ENCODE assay signal across 29 cellular contexts in genomic region chr17:76888661-76889060, GRCh38. TPM values are rescaled to one million over a fixed set of nuclear protein-coding genes. Genes with fewer than 3 reads are reported as not detected.
DNase-seq lines count a peak whose midpoint lies in the region; ATAC-seq and TF ChIP-seq lines count a peak whose summit lies in the region.
"Had no signal": no experiment of that assay in that cellular context is flagged by ENCODE, and none has a peak within 500 bp of the region (broad histone marks: within the 10 kb centered on the region; RNA-seq: fewer than 3 reads in every experiment).

No MANE protein-coding gene starts in this region.

- H4K20me1 ChIP-seq in HCT116 (ENCODE audit: insufficient read depth) (no peaks in the 10 kb centered on the region), neural progenitor cell (ENCODE audit: low read depth) (no peaks in the 10 kb centered on the region)

- ATAC-seq in HCT116 = peak; percentile 65
- ATAC-seq in activated CD8-positive, alpha-beta memory T cell treated with anti-CD3 and anti-CD28 coated beads, Interleukin-2, amount 10 ng/mL, durations not matched to agents 7 days and 5 days = no peak
- ATAC-seq: activated T-helper 17 cell treated with anti-CD3 and anti-CD28 coated beads, Interleukin-2, amount 50 U/mL, for 72 hours; foreskin keratinocyte; heart right ventricle; left lobe of liver; psoas muscle had no signal

- H3K9me2 ChIP-seq in HCT116 (ENCODE audit: insufficient read depth) = no peaks in the 10 kb centered on the region

- H3K4me3 ChIP-seq in Caco-2 (ENCODE audit: low read depth, low read length) = no peak overlapping the region
- no peak overlapping the region for H3K4me3 ChIP-seq in HCT116 (replicated peaks in 1 of 2; ENCODE audit: low read depth in 1 of 2, low read length in 2 of 2)
- no peak overlapping the region for H3K4me3 ChIP-seq in endodermal cell (ENCODE audit: low read length)
- H3K4me3 ChIP-seq in neural progenitor cell = no peak overlapping the region
- H3K4me3 ChIP-seq: cardiac muscle cell, esophagus muscularis mucosa, heart right ventricle, psoas muscle, vagina had no signal

- no peaks in the 10 kb centered on the region for H3K9me3 ChIP-seq in Caco-2
- no peaks in the 10 kb centered on the region for H3K9me3 ChIP-seq in HCT116 (ENCODE audit: control insufficient read depth in 1 of 2, insufficient read depth in 1 of 2, low read depth in 1 of 2, low read length in 2 of 2)
- no peaks in the 10 kb centered on the region for H3K9me3 ChIP-seq in endodermal cell (ENCODE audit: control insufficient read depth, low read length)
- no peaks in the 10 kb centered on the region for H3K9me3 ChIP-seq in neural progenitor cell (ENCODE audit: low read depth)
- H3K9me3 ChIP-seq: esophagus muscularis mucosa, heart right ventricle, psoas muscle, vagina had no signal

- no TSS peak for BruUV-seq in Caco-2 (replicated peaks; lab: Mats Ljungman, UMichigan)
- BruUV-seq in HCT116 (replicated peaks; lab: Mats Ljungman, UMichigan) = no TSS peak

- H3K27ac ChIP-seq in HCT116 (ENCODE audit: low read depth, low read length) (no peak overlapping the region), endodermal cell (ENCODE audit: low read depth, low read length) (no peak overlapping the region), neural progenitor cell (no peak overlapping the region)
- H3K27ac ChIP-seq: cardiac muscle cell, esophagus muscularis mucosa, foreskin keratinocyte, heart right ventricle, psoas muscle, RWPE1, vagina had no signal

- H3K27me3 Mint-ChIP-seq in Caco-2 (ENCODE audit: insufficient read depth, unreplicated experiment) (no peaks in the 10 kb centered on the region), endodermal cell (ENCODE audit: insufficient read depth) (no peaks in the 10 kb centered on the region), neural progenitor cell (ENCODE audit: insufficient read depth, low read depth) (no peaks in the 10 kb centered on the region)
- no peaks in the 10 kb centered on the region for H3K27me3 Mint-ChIP-seq in activated CD8-positive, alpha-beta memory T cell treated with anti-CD3 and anti-CD28 coated beads, Interleukin-2, amount 10 ng/mL, durations not matched to agents 7 days and 5 days
- H3K27me3 Mint-ChIP-seq: activated CD4-positive, alpha-beta memory T cell treated with anti-CD3 and anti-CD28 coated beads, Interleukin-2, amount 10 ng/mL, durations not matched to agents 7 days and 5 days; activated naive CD4-positive, alpha-beta T cell treated with anti-CD3 and anti-CD28 coated beads, Interleukin-2, amount 50 U/mL, for 24 hours; activated T-helper 17 cell treated with anti-CD3 and anti-CD28 coated beads, Interleukin-2, amount 50 U/mL, for 72 hours; CD4-positive, alpha-beta memory T cell; stimulated activated naive CD8-positive, alpha-beta T cell treated with anti-CD3 and anti-CD28 coated beads, Interleukin-15, Interleukin-2, amounts not matched to agents 100 ng/mL and 50 ng/mL, for 24 hours had no signal

- intact Hi-C loops in Caco-2 (cut with micrococcal nuclease; ENCODE audit: unreplicated experiment) (no loop called here), HCT116 (cut with micrococcal nuclease) (no loop called here)

- H3K36me3 ChIP-seq in Caco-2 (ENCODE audit: control insufficient read depth, insufficient read depth, low read length) = no peaks in the 10 kb centered on the region
- no peaks in the 10 kb centered on the region for H3K36me3 ChIP-seq in HCT116 (ENCODE audit: control insufficient read depth in 1 of 2, insufficient read depth in 2 of 2, low read length in 2 of 2)
- no peaks in the 10 kb centered on the region for H3K36me3 ChIP-seq in endodermal cell (ENCODE audit: control insufficient read depth, insufficient read depth, low read length)
- H3K36me3 ChIP-seq in neural progenitor cell = no peaks in the 10 kb centered on the region
- H3K36me3 ChIP-seq: cardiac muscle cell, esophagus muscularis mucosa, heart right ventricle, vagina had no signal

- no peak for TF ChIP-seq POLR2A in HCT116 (IDR thresholded peaks at IDR 0.05; ENCODE audit: borderline replicate concordance, extremely low read depth, insufficient read depth, insufficient read length)

- H3K9me3 Mint-ChIP-seq in Caco-2 (ENCODE audit: unreplicated experiment) (no peaks in the 10 kb centered on the region), endodermal cell (no peaks in the 10 kb centered on the region), neural progenitor cell (no peaks in the 10 kb centered on the region)
- H3K9me3 Mint-ChIP-seq in activated CD8-positive, alpha-beta memory T cell treated with anti-CD3 and anti-CD28 coated beads, Interleukin-2, amount 10 ng/mL, durations not matched to agents 7 days and 5 days (ENCODE audit: low read depth) = no peaks in the 10 kb centered on the region
- H3K9me3 Mint-ChIP-seq: activated CD4-positive, alpha-beta memory T cell treated with anti-CD3 and anti-CD28 coated beads, Interleukin-2, amount 10 ng/mL, durations not matched to agents 7 days and 5 days; activated naive CD4-positive, alpha-beta T cell treated with anti-CD3 and anti-CD28 coated beads, Interleukin-2, amount 50 U/mL, for 24 hours; activated T-helper 17 cell treated with anti-CD3 and anti-CD28 coated beads, Interleukin-2, amount 50 U/mL, for 72 hours; IgD-negative memory B cell; stimulated activated naive CD8-positive, alpha-beta T cell treated with anti-CD3 and anti-CD28 coated beads, Interleukin-15, Interleukin-2, amounts not matched to agents 100 ng/mL and 50 ng/mL, for 24 hours had no signal

- WGBS in endodermal cell (ENCODE audit: insufficient coverage in 1 of 2, insufficient read length in 1 of 2), 2 experiments = 85 to 86% methylated on average over 4 to 14 of the region's 14 CpGs

- H3K4me3 Mint-ChIP-seq in Caco-2 (ENCODE audit: unreplicated experiment) (no peak overlapping the region), endodermal cell (no peak overlapping the region), neural progenitor cell (no peak overlapping the region)
- H3K4me3 Mint-ChIP-seq in activated CD8-positive, alpha-beta memory T cell treated with anti-CD3 and anti-CD28 coated beads, Interleukin-2, amount 10 ng/mL, durations not matched to agents 7 days and 5 days = no peak overlapping the region
- H3K4me3 Mint-ChIP-seq: activated CD4-positive, alpha-beta memory T cell treated with anti-CD3 and anti-CD28 coated beads, Interleukin-2, amount 10 ng/mL, durations not matched to agents 7 days and 5 days; activated naive CD4-positive, alpha-beta T cell treated with anti-CD3 and anti-CD28 coated beads, Interleukin-2, amount 50 U/mL, for 24 hours; activated T-helper 17 cell treated with anti-CD3 and anti-CD28 coated beads, Interleukin-2, amount 50 U/mL, for 72 hours; CD4-positive, alpha-beta memory T cell; IgD-negative memory B cell; stimulated activated naive CD8-positive, alpha-beta T cell treated with anti-CD3 and anti-CD28 coated beads, Interleukin-15, Interleukin-2, amounts not matched to agents 100 ng/mL and 50 ng/mL, for 24 hours had no signal

- H2AFZ ChIP-seq in HCT116 (ENCODE audit: low read depth, low read length, poor library complexity, severe bottlenecking) = no peak overlapping the region
- H2AFZ ChIP-seq in neural progenitor cell (replicated peaks) = no peak overlapping the region

- H3F3A ChIP-seq in neural progenitor cell (ENCODE audit: low read depth) = peaks cover 6% of the 10 kb centered on the region

- no peaks in the 10 kb centered on the region for H3K4me1 ChIP-seq in Caco-2
- peaks cover 0 to 3% of the 10 kb centered on the region in 2 experiments; a peak in 1 of 4 replicates for H3K4me1 ChIP-seq in HCT116 (ENCODE audit: control insufficient read depth in 1 of 2, insufficient read depth in 2 of 2, low read length in 2 of 2)
- H3K4me1 ChIP-seq in endodermal cell (ENCODE audit: control insufficient read depth, insufficient read depth, low read length) = no peaks in the 10 kb centered on the region
- peaks cover 5% of the 10 kb centered on the region for H3K4me1 ChIP-seq in neural progenitor cell
- H3K4me1 ChIP-seq: esophagus muscularis mucosa, foreskin keratinocyte, heart right ventricle, psoas muscle, vagina had no signal

- TF ChIP-seq RAD21 in HCT116 (IDR thresholded peaks at IDR 0.05; ENCODE audit: low read depth) = no peak

- RAD21 ChIA-PET in HCT116 (lab: Charles Lee; ENCODE audit: low non-redundant PET in 1 of 2, low total read pairs in 2 of 2, uncharacterized antibody in 2 of 2, unreplicated experiment in 2 of 2) = no interaction called here

- DNase-seq in Caco-2 = peak in 1 of 2 experiments; percentile 55
- no peak for DNase-seq in HCT116 (ENCODE audit: low read depth, low spot score)
- peak; percentile 92 for DNase-seq in endodermal cell
- DNase-seq in neural progenitor cell (ENCODE audit: low spot score) = peak; percentile 56
- no peak for DNase-seq in DMS153 treated with DMSO at 0.1 percent for 48 hours (lab: John Stamatoyannopoulos, UW; ENCODE audit: unreplicated experiment)
- no peak for DNase-seq in activated CD4-positive, alpha-beta T cell treated with anti-CD3 and anti-CD28 coated beads for 1 hour
- DNase-seq in amniotic stem cell (lab: John Stamatoyannopoulos, UW) = no peak
- DNase-seq in activated CD8-positive, alpha-beta memory T cell treated with anti-CD3 and anti-CD28 coated beads, Interleukin-2, amount 10 ng/mL, durations not matched to agents 7 days and 5 days = no peak
- DNase-seq: activated CD4-positive, alpha-beta memory T cell treated with anti-CD3 and anti-CD28 coated beads, Interleukin-2, amount 10 ng/mL, durations not matched to agents 7 days and 5 days; activated CD4-positive, CD25-positive, alpha-beta regulatory T cell treated with anti-CD3 and anti-CD28 coated beads, Interleukin-2, amount 50 U/mL, for 72 hours; anterior cingulate cortex; CD4-positive, alpha-beta memory T cell; cortex of kidney; foreskin keratinocyte; heart right ventricle; mesenchymal stem cell; NCI-H1105; NCI-H187 treated with DMSO at 0.1 percent for 48 hours; NCI-H526 treated with DMSO at 0.1 percent for 48 hours; psoas muscle had no signal

- H3K4me2 ChIP-seq in HCT116 (ENCODE audit: low read length) (no peak overlapping the region), neural progenitor cell (no peak overlapping the region)

- H3K27me3 ChIP-seq in Caco-2 (replicated peaks; ENCODE audit: control insufficient read depth, insufficient read depth, low read length) (no peaks in the 10 kb centered on the region), HCT116 (ENCODE audit: insufficient read depth, low read length) (no peaks in the 10 kb centered on the region), endodermal cell (ENCODE audit: control insufficient read depth, insufficient read depth, low read length, poor library complexity, severe bottlenecking) (no peaks in the 10 kb centered on the region), neural progenitor cell (no peaks in the 10 kb centered on the region)
- H3K27me3 ChIP-seq: cardiac muscle cell, vagina had no signal

- POLR2A ChIA-PET in Caco-2 (lab: Charles Lee) = no interaction called here
- POLR2A ChIA-PET in HCT116 (lab: Charles Lee) = no interaction called here

- peaks cover 7% of the 10 kb centered on the region for H3K4me1 Mint-ChIP-seq in Caco-2 (ENCODE audit: low read depth, unreplicated experiment)
- peaks cover 4% of the 10 kb centered on the region for H3K4me1 Mint-ChIP-seq in endodermal cell
- H3K4me1 Mint-ChIP-seq in neural progenitor cell = peaks cover 25% of the 10 kb centered on the region
- no peaks in the 10 kb centered on the region for H3K4me1 Mint-ChIP-seq in activated CD8-positive, alpha-beta memory T cell treated with anti-CD3 and anti-CD28 coated beads, Interleukin-2, amount 10 ng/mL, durations not matched to agents 7 days and 5 days
- H3K4me1 Mint-ChIP-seq: activated CD4-positive, alpha-beta memory T cell treated with anti-CD3 and anti-CD28 coated beads, Interleukin-2, amount 10 ng/mL, durations not matched to agents 7 days and 5 days; activated naive CD4-positive, alpha-beta T cell treated with anti-CD3 and anti-CD28 coated beads, Interleukin-2, amount 50 U/mL, for 24 hours; activated T-helper 17 cell treated with anti-CD3 and anti-CD28 coated beads, Interleukin-2, amount 50 U/mL, for 72 hours; CD4-positive, alpha-beta memory T cell; IgD-negative memory B cell had no signal

- no peak overlapping the region for H3K27ac Mint-ChIP-seq in Caco-2 (ENCODE audit: unreplicated experiment)
- H3K27ac Mint-ChIP-seq in endodermal cell = no peak overlapping the region
- H3K27ac Mint-ChIP-seq in neural progenitor cell = no peak overlapping the region
- no peak overlapping the region for H3K27ac Mint-ChIP-seq in activated CD8-positive, alpha-beta memory T cell treated with anti-CD3 and anti-CD28 coated beads, Interleukin-2, amount 10 ng/mL, durations not matched to agents 7 days and 5 days
- H3K27ac Mint-ChIP-seq: activated CD4-positive, alpha-beta memory T cell treated with anti-CD3 and anti-CD28 coated beads, Interleukin-2, amount 10 ng/mL, durations not matched to agents 7 days and 5 days; activated naive CD4-positive, alpha-beta T cell treated with anti-CD3 and anti-CD28 coated beads, Interleukin-2, amount 50 U/mL, for 24 hours; CD4-positive, alpha-beta memory T cell; IgD-negative memory B cell; stimulated activated naive CD8-positive, alpha-beta T cell treated with anti-CD3 and anti-CD28 coated beads, Interleukin-15, Interleukin-2, amounts not matched to agents 100 ng/mL and 50 ng/mL, for 24 hours had no signal

- H3K9ac ChIP-seq in HCT116 (ENCODE audit: low read length) (no peak overlapping the region), endodermal cell (ENCODE audit: extremely low read depth, low read length, poor library complexity, severe bottlenecking) (no peak overlapping the region), neural progenitor cell (no peak overlapping the region)

- no peaks in the 10 kb centered on the region for H3K36me3 Mint-ChIP-seq in Caco-2 (ENCODE audit: insufficient read depth, unreplicated experiment)
- no peaks in the 10 kb centered on the region for H3K36me3 Mint-ChIP-seq in endodermal cell (ENCODE audit: low read depth)
- no peaks in the 10 kb centered on the region for H3K36me3 Mint-ChIP-seq in neural progenitor cell
- no peaks in the 10 kb centered on the region for H3K36me3 Mint-ChIP-seq in activated CD8-positive, alpha-beta memory T cell treated with anti-CD3 and anti-CD28 coated beads, Interleukin-2, amount 10 ng/mL, durations not matched to agents 7 days and 5 days
- H3K36me3 Mint-ChIP-seq: activated naive CD4-positive, alpha-beta T cell treated with anti-CD3 and anti-CD28 coated beads, Interleukin-2, amount 50 U/mL, for 24 hours; CD4-positive, alpha-beta memory T cell; IgD-negative memory B cell had no signal

- TF ChIP-seq CTCF in Caco-2 (IDR thresholded peaks at IDR 0.05; ENCODE audit: insufficient read depth in 1 of 2, low read depth in 1 of 2, low read length in 1 of 2, severe bottlenecking in 1 of 2, unreplicated experiment in 1 of 2) = peak; percentile 36 to 49
- peak in 2 of 3 experiments; percentile 11 to 22; a peak in 1 of 6 replicates for TF ChIP-seq CTCF in HCT116 (IDR thresholded peaks at IDR 0.05 in 2 of 3, conservative IDR thresholded peaks at IDR 0.05 in 1 of 3; ENCODE audit: borderline replicate concordance in 1 of 3, insufficient read depth in 1 of 3, low read depth in 2 of 3, low read length in 2 of 3)
- peak; percentile 73 for TF ChIP-seq CTCF in endodermal cell (conservative IDR thresholded peaks at IDR 0.05)
- peak; percentile 31 for TF ChIP-seq CTCF in neural progenitor cell (IDR thresholded peaks at IDR 0.05)

- H3K79me2 ChIP-seq in HCT116 (ENCODE audit: insufficient read depth, low read length) = no peaks in the 10 kb centered on the region
- H3K79me2 ChIP-seq in neural progenitor cell (ENCODE audit: low read depth) = no peaks in the 10 kb centered on the region

- CTCF ChIA-PET in Caco-2 (lab: Charles Lee) (interaction anchor here (0.5 to 1.0 kb wide), 2 partner anchors 46 to 372 kb away, joined by 3 to 4 read pairs; no protein-coding TSS in a partner anchor), HCT116 (lab: Charles Lee) (no interaction called here)
- CTCF ChIA-PET in activated CD8-positive, alpha-beta memory T cell treated with anti-CD3 and anti-CD28 coated beads, Interleukin-2, amount 10 ng/mL, durations not matched to agents 7 days and 5 days (lab: Charles Lee) = interaction anchor here (1.1 kb wide), 1 partner anchor 19 kb away, joined by 3 read pairs; no protein-coding TSS in a partner anchor

RNA-seq across cellular contexts. Expression of gene MGAT5B, which starts 20.5 kb away (rescaled TPM):
- total RNA-seq in Caco-2 (2022) (8.9 and 9.1 TPM in 2 replicates), HCT116 (2021; ENCODE audit: unreplicated experiment) (4.4 TPM), endodermal cell (1 to 10 TPM; 2.9 to 3.3 TPM), neural progenitor cell (ENCODE audit: low replicate concordance) (1.8 and 6.0 TPM in 2 replicates)
- polyA plus RNA-seq in HCT116 (2012) = 3.8 and 5.0 TPM in 2 replicates
- polyA plus RNA-seq in endodermal cell (2013, experiment 1 of 2) = 7.2 TPM
- polyA plus RNA-seq in endodermal cell (2013, experiment 2 of 2) = 7.2 TPM
- under 1 TPM; 0.18 to 0.68 TPM for total RNA-seq in activated CD8-positive, alpha-beta memory T cell treated with anti-CD3 and anti-CD28 coated beads, Interleukin-2, amount 10 ng/mL, durations not matched to agents 7 days and 5 days
- total RNA-seq: left lobe of liver had no signal
- polyA plus RNA-seq: IgD-negative memory B cell had no signal

Comparison
In these comparisons a context has a peak if more than half of its experiments do, and no peak if none do; other contexts are left out.
1. DNase-seq: peak in endodermal cell (single experiment) and neural progenitor cell (single experiment); none in HCT116 (single experiment), DMS153 treated with DMSO at 0.1 percent for 48 hours (single experiment), activated CD4-positive, alpha-beta T cell treated with anti-CD3 and anti-CD28 coated beads for 1 hour (single experiment), amniotic stem cell (single experiment) and activated CD8-positive, alpha-beta memory T cell treated with anti-CD3 and anti-CD28 coated beads, Interleukin-2, amount 10 ng/mL, durations not matched to agents 7 days and 5 days (single experiment).
2. CTCF ChIP-seq: peak in every context shown above with its lines; median percentile 73 in endodermal cell; 42 in Caco-2; 31 in neural progenitor cell; 16 in HCT116.